In the genomic region with DNA sequence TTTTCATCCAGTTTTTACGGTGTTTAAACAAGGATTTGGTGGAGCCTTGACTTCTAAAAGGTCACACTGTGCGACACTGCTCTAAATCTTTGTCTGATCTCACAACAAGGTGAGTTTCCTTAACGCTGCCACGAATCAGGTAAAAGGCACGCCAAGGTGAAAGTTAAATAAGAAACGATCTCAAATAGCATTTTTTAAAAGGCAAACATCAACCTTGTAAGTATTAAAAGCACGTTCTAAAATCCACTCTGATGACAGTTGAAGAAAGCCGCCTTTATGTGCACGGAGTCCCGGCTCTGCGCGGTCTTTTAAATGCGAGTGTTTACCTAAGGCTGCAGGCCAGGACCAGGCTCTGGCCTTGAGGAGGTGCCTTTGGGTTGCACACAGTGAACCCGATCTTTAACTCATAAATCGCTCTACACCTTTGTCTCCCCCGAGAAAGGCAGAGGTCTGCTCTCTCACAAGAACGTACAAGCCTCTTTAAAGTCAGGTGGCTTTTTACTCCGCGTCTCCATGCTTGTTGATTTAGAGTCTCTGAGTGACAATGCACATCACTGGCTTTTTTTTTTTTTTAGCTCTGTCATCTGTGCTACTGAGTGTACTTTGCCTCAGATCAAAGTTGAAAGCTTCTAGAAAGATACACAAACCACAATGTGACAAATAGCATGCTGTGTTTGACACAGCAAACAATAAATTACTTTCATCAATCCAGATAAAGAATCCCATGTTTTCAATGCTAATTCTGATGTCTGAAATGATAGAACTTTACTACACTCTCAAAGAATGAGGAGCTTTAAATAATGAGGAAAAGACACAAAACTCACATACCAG, we compare ENCODE assay signal across 26 cellular contexts. TPM values are rescaled to one million over a fixed set of nuclear protein-coding genes. Genes with fewer than 3 reads are reported as not detected.
DNase-seq lines count a peak whose midpoint lies in the region; ATAC-seq and TF ChIP-seq lines count a peak whose summit lies in the region.
"Had no signal": no experiment of that assay in that cellular context is flagged by ENCODE, and none has a peak within 500 bp of the region (broad histone marks: within the 10 kb centered on the region; RNA-seq: fewer than 3 reads in every experiment).

No MANE protein-coding gene starts in this region.

- H3K9me3 ChIP-seq in right lobe of liver (no peaks in the 10 kb centered on the region), psoas muscle (no peaks in the 10 kb centered on the region)
- H3K9me3 ChIP-seq: heart left ventricle, MG63, right atrium auricular region had no signal

- no peaks in the 10 kb centered on the region for H3K36me3 ChIP-seq in right lobe of liver
- H3K36me3 ChIP-seq in psoas muscle (ENCODE audit: insufficient read depth in 1 of 2, low read depth in 1 of 2): no peaks in the 10 kb centered on the region
- H3K36me3 ChIP-seq: heart left ventricle, MG63, right atrium auricular region, tibial artery had no signal

- peak; percentile 55 for DNase-seq in HuH-7.5 (ENCODE audit: low spot score)
- DNase-seq in WTC11 (ENCODE audit: low spot score): no peak
- DNase-seq in right lobe of liver: peak in 2 of 3 donors; percentile 72 to 78
- no peak for DNase-seq in substantia nigra (lab: John Stamatoyannopoulos, UW)
- DNase-seq in MCF 10A (ENCODE audit: unreplicated experiment): no peak
- no peak for DNase-seq in effector memory CD8-positive, alpha-beta T cell
- DNase-seq in psoas muscle: no peak
- DNase-seq: activated CD4-positive, alpha-beta T cell treated with anti-CD3 and anti-CD28 coated beads for 4 hours; activated CD8-positive, alpha-beta memory T cell treated with anti-CD3 and anti-CD28 coated beads, Interleukin-2, amount 50 U/mL, for 48 hours; activated naive CD4-positive, alpha-beta T cell; CD4-positive, alpha-beta memory T cell; central memory CD4-positive, alpha-beta T cell; DND-41; effector CD8-positive, alpha-beta T cell; heart left ventricle; MG63; NCI-H1930; NCI-H526; PC-9; T1000; tibial artery had no signal

- H3K4me3 ChIP-seq in right lobe of liver: peak overlapping the region in 2 of 3 donors; percentile 19 to 22
- no peak overlapping the region for H3K4me3 ChIP-seq in psoas muscle
- H3K4me3 ChIP-seq: GM23338, heart left ventricle, MG63, PC-9, right atrium auricular region, tibial artery had no signal

- TF ChIP-seq CTCF in 22Rv1 (IDR thresholded peaks at IDR 0.05) (no peak), WTC11 (IDR thresholded peaks at IDR 0.05) (no peak), right lobe of liver (IDR thresholded peaks at IDR 0.05) (no peak), MCF 10A (IDR thresholded peaks at IDR 0.05; ENCODE audit: unreplicated experiment) (no peak), psoas muscle (IDR thresholded peaks at IDR 0.05) (no peak)

- H3K4me1 Mint-ChIP-seq in WTC11: peaks cover 31% of the 10 kb centered on the region
- H3K4me1 Mint-ChIP-seq in MCF 10A (ENCODE audit: insufficient read depth, unreplicated experiment): no peaks in the 10 kb centered on the region
- peaks cover 16 to 21% of the 10 kb centered on the region in 2 donors for H3K4me1 Mint-ChIP-seq in effector memory CD8-positive, alpha-beta T cell (ENCODE audit: low read depth in 2 of 2)

- POLR2A ChIA-PET in WTC11 (lab: Charles Lee): no interaction called here
- POLR2A ChIA-PET in MCF 10A (lab: Yijun Ruan, JAX): no interaction called here

- no TSS peak for BruUV-seq in MCF 10A (replicated peaks; lab: Mats Ljungman, UMichigan)

- WGBS in right lobe of liver (ENCODE audit: insufficient coverage, low coverage, low lambda C conversion rate, missing lambda C conversion rate): 36% methylated on average over 19 of the region's 19 CpGs
- 71 to 84% (median 77%) methylated on average over 19 of the region's 19 CpGs for WGBS in psoas muscle, 3 donors

- H3K27me3 ChIP-seq in right lobe of liver (no peaks in the 10 kb centered on the region), psoas muscle (ENCODE audit: insufficient read depth in 3 of 3, low read length in 2 of 3) (peaks cover 0 to 47% (median 12%) of the 10 kb centered on the region in 3 donors)
- H3K27me3 ChIP-seq: MG63, right atrium auricular region had no signal

- 0 out of 2 replicates have a peak overlapping the region, but pooled peaks have one; percentile 22 for H3K27ac ChIP-seq in 22Rv1
- H3K27ac ChIP-seq in right lobe of liver: peak overlapping the region; percentile 42 to 95 (median 79)
- H3K27ac ChIP-seq in substantia nigra (ENCODE audit: low read depth, low read length, poor library complexity, severe bottlenecking): no peak overlapping the region
- no peak overlapping the region for H3K27ac ChIP-seq in psoas muscle
- H3K27ac ChIP-seq: heart left ventricle, PC-9, right atrium auricular region, tibial artery had no signal

- peaks cover 30% of the 10 kb centered on the region for H3K27me3 Mint-ChIP-seq in WTC11 (ENCODE audit: low read depth)
- H3K27me3 Mint-ChIP-seq in MCF 10A (ENCODE audit: insufficient read depth, unreplicated experiment): peaks cover 10% of the 10 kb centered on the region
- peaks cover 36 to 48% of the 10 kb centered on the region in 2 donors for H3K27me3 Mint-ChIP-seq in effector memory CD8-positive, alpha-beta T cell

- H3K4me1 ChIP-seq in right lobe of liver: peaks cover 0 to 25% (median 11%) of the 10 kb centered on the region in 4 donors
- no peaks in the 10 kb centered on the region for H3K4me1 ChIP-seq in psoas muscle
- H3K4me1 ChIP-seq: right atrium auricular region had no signal

- ATAC-seq in WTC11 (no peak), right lobe of liver (peak; percentile 70 to 82 (median 76)), psoas muscle (no peak)
- no peak for ATAC-seq in effector memory CD8-positive, alpha-beta T cell (replicated peaks)
- ATAC-seq: GM23338; heart left ventricle; stimulated activated memory B cell treated with anti-CD40 and anti-IgM and Interleukin-4, amounts not matched to agents 10 μg/mL and 1 μg/mL and 100 μg/mL, for 72 hours had no signal

- TF ChIP-seq POLR2A in right lobe of liver (IDR thresholded peaks at IDR 0.05): no peak

- H3K9me3 Mint-ChIP-seq in WTC11 (no peaks in the 10 kb centered on the region), MCF 10A (ENCODE audit: unreplicated experiment) (no peaks in the 10 kb centered on the region)
- no peaks in the 10 kb centered on the region for H3K9me3 Mint-ChIP-seq in effector memory CD8-positive, alpha-beta T cell
- H3K9me3 Mint-ChIP-seq: CD4-positive, alpha-beta memory T cell; GM23338; stimulated activated memory B cell treated with anti-CD40 and anti-IgM and Interleukin-4, amounts not matched to agents 10 μg/mL and 1 μg/mL and 100 μg/mL, for 72 hours had no signal

- H3K36me3 Mint-ChIP-seq in WTC11 (no peaks in the 10 kb centered on the region), MCF 10A (ENCODE audit: insufficient read depth, unreplicated experiment) (no peaks in the 10 kb centered on the region)
- H3K36me3 Mint-ChIP-seq in effector memory CD8-positive, alpha-beta T cell (ENCODE audit: insufficient read depth): peaks cover 11% of the 10 kb centered on the region
- H3K36me3 Mint-ChIP-seq: stimulated activated memory B cell treated with anti-CD40 and anti-IgM and Interleukin-4, amounts not matched to agents 10 μg/mL and 1 μg/mL and 100 μg/mL, for 72 hours had no signal

- intact Hi-C loops in right lobe of liver (cut with DNase I) (loop anchor here in 1 of 2 donors (5.0 kb wide), 1 partner anchor 812 kb away; no protein-coding TSS in a partner anchor), MCF 10A (cut with micrococcal nuclease) (no loop called here), psoas muscle (cut with DNase I) (no loop called here)

- H3K4me3 Mint-ChIP-seq in WTC11 (no peak overlapping the region), MCF 10A (ENCODE audit: unreplicated experiment) (no peak overlapping the region)
- no peak overlapping the region for H3K4me3 Mint-ChIP-seq in effector memory CD8-positive, alpha-beta T cell
- H3K4me3 Mint-ChIP-seq: stimulated activated memory B cell treated with anti-CD40 and anti-IgM and Interleukin-4, amounts not matched to agents 10 μg/mL and 1 μg/mL and 100 μg/mL, for 72 hours had no signal

- CTCF ChIA-PET in WTC11 (lab: Charles Lee): interaction anchor here (0.6 kb wide), 1 partner anchor 63 kb away, joined by 3 read pairs; no protein-coding TSS in a partner anchor
- CTCF ChIA-PET in MCF 10A (lab: Yijun Ruan, JAX): no interaction called here

- H3K27ac Mint-ChIP-seq in WTC11: no peak overlapping the region
- no peak overlapping the region for H3K27ac Mint-ChIP-seq in MCF 10A (ENCODE audit: low read depth, unreplicated experiment)
- H3K27ac Mint-ChIP-seq in effector memory CD8-positive, alpha-beta T cell: no peak overlapping the region
- H3K27ac Mint-ChIP-seq: GM23338; stimulated activated memory B cell treated with anti-CD40 and anti-IgM and Interleukin-4, amounts not matched to agents 10 μg/mL and 1 μg/mL and 100 μg/mL, for 72 hours had no signal

TF ChIP-seq in WTC11, 78 proteins besides CTCF, POLR2A, EP300 and RAD21:
- peak; percentile 23; the same call in 1 of the 2 replicates for TF ChIP-seq GABPB1 (CRISPR knock-in tag; IDR thresholded peaks at IDR 0.05)
- no peak for TF ChIP-seq SOX15 (CRISPR knock-in tag; IDR thresholded peaks at IDR 0.05)

RNA-seq across cellular contexts. Expression of gene RNF32, which starts 25.9 kb away (rescaled TPM):
- total RNA-seq in WTC11 (2021): 0.55 to 1.3 TPM (median 0.61 TPM) in 3 replicates
- total RNA-seq in right lobe of liver: under 1 TPM in 5 of 6 experiments, not detected in 1; 0.23 to 0.84 (median 0.66) TPM
- total RNA-seq in MCF 10A (2022): 3.0 and 3.6 TPM in 2 replicates
- total RNA-seq in psoas muscle: under 1 TPM in 1 of 4 donors, not detected in 3; 0.60 TPM
- under 1 TPM in 2 of 3 donors, not detected in 1; 0.18 to 0.48 TPM for polyA plus RNA-seq in psoas muscle
- total RNA-seq: mesenteric fat pad had no signal

Comparison
In these comparisons a context has a peak if more than half of its experiments do, and no peak if none do; other contexts are left out.
1. H3K27ac ChIP-seq: peak in 22Rv1 (single experiment) and right lobe of liver (3 of 3); none in substantia nigra (single experiment) and psoas muscle (single experiment).
2. DNase-seq: peak in HuH-7.5 (single experiment) and right lobe of liver (2 of 3); none in WTC11 (single experiment), substantia nigra (0 of 49), MCF 10A (single experiment), effector memory CD8-positive, alpha-beta T cell (0 of 3) and psoas muscle (0 of 2).
3. ATAC-seq: peak in right lobe of liver (4 of 4); none in WTC11 (single experiment), effector memory CD8-positive, alpha-beta T cell (single experiment) and psoas muscle (0 of 4).